ENCODE assay signal across 14 cellular contexts in genomic region chr7:105990726-105991465, GRCh38. TPM values are rescaled to one million over a fixed set of nuclear protein-coding genes. Genes with fewer than 3 reads are reported as not detected.
A peak's percentile ranks its signal among the peaks of the same experiment; 100 is the strongest.
DNase-seq lines count a peak whose midpoint lies in the region; ATAC-seq and TF ChIP-seq lines count a peak whose summit lies in the region.
"Had no signal": no experiment of that assay in that cellular context is flagged by ENCODE, and none has a peak within 500 bp of the region (broad histone marks: within the 10 kb centered on the region; RNA-seq: fewer than 3 reads in every experiment).

No MANE protein-coding gene starts in this region.

- intact Hi-C loops in right cardiac atrium (cut with DNase I) (no loop called here), cardiac septum (cut with DNase I) (no loop called here)

- H3K4me3 ChIP-seq in right cardiac atrium (ENCODE audit: low read length) (no peak overlapping the region), astrocyte of the cerebellum (ENCODE audit: low read depth, low read length) (no peak overlapping the region)
- H3K4me3 ChIP-seq: esophagus squamous epithelium had no signal

- no peaks in the 10 kb centered on the region for H3K9me3 Mint-ChIP-seq in activated T-cell treated with anti-CD3 and anti-CD28 coated beads, Interleukin-2, amount 50 U/mL, for 24 hours
- H3K9me3 Mint-ChIP-seq: activated T-helper 2 cell treated with anti-CD3 and anti-CD28 coated beads, Interferon-gamma antibody, Interleukin-2, Interleukin-4, amounts not matched to agents 10 μg/mL and 5 μg/mL and 100 μg/mL, durations not matched to agents 14 hours and 24 hours and 36 hours; central memory CD8-positive, alpha-beta T cell; natural killer cell had no signal

- H3K36me3 Mint-ChIP-seq in activated T-cell treated with anti-CD3 and anti-CD28 coated beads, Interleukin-2, amount 50 U/mL, for 24 hours (ENCODE audit: low read depth): no peaks in the 10 kb centered on the region
- H3K36me3 Mint-ChIP-seq: natural killer cell had no signal

- peaks cover 2% of the 10 kb centered on the region for H3K4me1 ChIP-seq in right cardiac atrium (ENCODE audit: control insufficient read depth, insufficient read depth, low read length)

- peaks cover 7% of the 10 kb centered on the region for H3K4me1 Mint-ChIP-seq in activated T-cell treated with anti-CD3 and anti-CD28 coated beads, Interleukin-2, amount 50 U/mL, for 24 hours (ENCODE audit: low read depth)
- H3K4me1 Mint-ChIP-seq: central memory CD8-positive, alpha-beta T cell; natural killer cell had no signal

- no peaks in the 10 kb centered on the region for H3K27me3 ChIP-seq in right cardiac atrium (ENCODE audit: control insufficient read depth, insufficient read depth)

- no peak for ATAC-seq in right cardiac atrium
- no peak for ATAC-seq in HG02798 (IDR thresholded peaks at IDR 0.05; ENCODE audit: poor library complexity, unreplicated experiment)
- no peak for ATAC-seq in GM18517 (IDR thresholded peaks at IDR 0.05; ENCODE audit: unreplicated experiment)
- ATAC-seq: natural killer cell had no signal

- in situ Hi-C loops in astrocyte of the cerebellum (cut with HindIII; ENCODE audit: low sequenced_read_pairs): no loop called here

- peak; percentile 29 for TF ChIP-seq CTCF in astrocyte of the cerebellum (IDR thresholded peaks at IDR 0.05; ENCODE audit: low read depth, low read length, missing control alignments)

- DNase-seq in right cardiac atrium (peak; percentile 20 to 56 (median 49)), cardiac septum (ENCODE audit: low spot score) (no peak), astrocyte of the cerebellum (ENCODE audit: low read depth) (no peak), iPS DF 4.7 (ENCODE audit: extremely low read depth, low spot score) (peak; percentile 76), NOMO-1 treated with dmso at 0.1 percent for 144 hours (lab: John Stamatoyannopoulos, UW; ENCODE audit: unreplicated experiment) (no peak)
- no peak for DNase-seq in activated T-cell treated with anti-CD3 and anti-CD28 coated beads, Interleukin-2, amount 50 U/mL, for 24 hours
- DNase-seq: esophagus squamous epithelium; natural killer cell; NCI-H774; stimulated activated CD4-positive, alpha-beta T cell treated with anti-CD3 and anti-CD28 coated beads, Interleukin-12 subunit alpha, Interleukin-12 subunit beta, amount 100 ng/mL, for 4 hours had no signal

- no peak overlapping the region for H3K27ac ChIP-seq in right cardiac atrium (ENCODE audit: low read length)
- H3K27ac ChIP-seq: esophagus squamous epithelium had no signal

- H3K27ac Mint-ChIP-seq in activated T-cell treated with anti-CD3 and anti-CD28 coated beads, Interleukin-2, amount 50 U/mL, for 24 hours: no peak overlapping the region
- H3K27ac Mint-ChIP-seq: activated T-helper 2 cell treated with anti-CD3 and anti-CD28 coated beads, Interferon-gamma antibody, Interleukin-2, Interleukin-4, amounts not matched to agents 10 μg/mL and 5 μg/mL and 100 μg/mL, durations not matched to agents 14 hours and 24 hours and 36 hours; natural killer cell had no signal

- no peaks in the 10 kb centered on the region for H3K27me3 Mint-ChIP-seq in activated T-cell treated with anti-CD3 and anti-CD28 coated beads, Interleukin-2, amount 50 U/mL, for 24 hours
- H3K27me3 Mint-ChIP-seq: central memory CD8-positive, alpha-beta T cell had no signal

- H3K4me3 Mint-ChIP-seq in activated T-cell treated with anti-CD3 and anti-CD28 coated beads, Interleukin-2, amount 50 U/mL, for 24 hours: no peak overlapping the region
- H3K4me3 Mint-ChIP-seq: central memory CD8-positive, alpha-beta T cell; natural killer cell had no signal

- WGBS in right cardiac atrium: 35% methylated on average over 5 of the region's 5 CpGs

- no peaks in the 10 kb centered on the region for H3K9me3 ChIP-seq in right cardiac atrium (ENCODE audit: control insufficient read depth, low read length)
- H3K9me3 ChIP-seq: esophagus squamous epithelium had no signal

RNA-seq across cellular contexts. Expression of gene CDHR3, which starts 27.8 kb away (rescaled TPM):
- total RNA-seq in right cardiac atrium: under 1 TPM; 0.45 to 0.85 (median 0.62) TPM
- polyA plus RNA-seq in right cardiac atrium: 0.86 TPM
- 0.62 TPM for total RNA-seq in cardiac septum

Comparison
In these comparisons a context has a peak if more than half of its experiments do, and no peak if none do; other contexts are left out.
1. DNase-seq: peak in right cardiac atrium (3 of 3) and iPS DF 4.7 (single experiment); none in cardiac septum (single experiment), astrocyte of the cerebellum (single experiment), NOMO-1 treated with dmso at 0.1 percent for 144 hours (single experiment) and activated T-cell treated with anti-CD3 and anti-CD28 coated beads, Interleukin-2, amount 50 U/mL, for 24 hours (single experiment).